Comparison of ENCODE assay signal across 11 cellular contexts in the genomic region with DNA sequence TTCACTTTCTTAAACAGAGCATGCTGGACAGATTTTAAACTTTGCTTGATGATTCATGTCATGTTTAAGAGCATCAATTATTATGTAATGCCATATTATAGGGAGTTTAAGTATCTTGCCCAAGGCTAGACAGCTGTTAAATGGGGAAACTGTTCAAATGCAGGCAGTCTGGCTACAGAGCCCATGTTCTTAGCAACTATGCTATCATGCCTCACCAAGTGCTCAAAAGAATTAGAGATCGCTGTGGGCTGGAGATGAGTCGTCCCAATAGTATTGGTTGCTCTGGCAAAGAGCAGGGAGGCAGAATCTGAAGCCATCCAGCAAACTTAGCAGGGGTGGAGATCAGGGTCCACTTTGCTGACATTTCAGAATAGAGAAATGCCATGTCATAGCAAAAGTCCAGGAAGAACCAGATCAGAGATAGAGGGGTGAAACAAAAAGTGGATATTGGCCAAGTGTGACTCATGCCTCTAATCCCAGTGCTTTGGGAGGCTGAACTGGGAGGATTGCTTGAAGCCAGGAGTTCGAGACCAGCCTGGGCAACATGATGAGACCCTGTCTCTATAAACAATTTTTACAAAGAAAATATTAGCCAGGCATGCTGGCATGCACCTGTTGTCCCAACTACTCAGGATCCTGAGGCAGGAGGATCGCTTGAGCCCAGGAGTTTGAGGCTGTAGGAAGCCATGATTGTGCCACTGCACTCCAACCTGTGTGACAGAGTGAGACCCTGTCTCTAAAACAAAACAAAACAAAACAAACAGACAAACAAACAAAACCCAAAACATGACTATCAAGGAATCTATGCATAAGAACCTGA. TPM values are rescaled to one million over a fixed set of nuclear protein-coding genes. Genes with fewer than 3 reads are reported as not detected.
A peak's percentile ranks its signal among the peaks of the same experiment; 100 is the strongest.
DNase-seq lines count a peak whose midpoint lies in the region; ATAC-seq and TF ChIP-seq lines count a peak whose summit lies in the region.
"Had no signal": no experiment of that assay in that cellular context is flagged by ENCODE, and none has a peak within 500 bp of the region (broad histone marks: within the 10 kb centered on the region; RNA-seq: fewer than 3 reads in every experiment).

No MANE protein-coding gene starts in this region.

- H3K36me3 ChIP-seq in smooth muscle cell (ENCODE audit: low read depth) = no peaks in the 10 kb centered on the region

- H3K4me3 ChIP-seq in foreskin fibroblast (ENCODE audit: low read depth in 1 of 2, low read length in 2 of 2) (no peak overlapping the region), smooth muscle cell (no peak overlapping the region)

- H3F3A ChIP-seq in smooth muscle cell (ENCODE audit: low read depth) = peaks cover 20% of the 10 kb centered on the region

- H3K9me3 ChIP-seq in smooth muscle cell (replicated peaks; ENCODE audit: low read depth) = no peaks in the 10 kb centered on the region

- H2AFZ ChIP-seq in smooth muscle cell (ENCODE audit: low read depth) = no peak overlapping the region

- no peak for ATAC-seq in HG03521 (IDR thresholded peaks at IDR 0.05; ENCODE audit: unreplicated experiment)
- ATAC-seq: activated T-cell treated with anti-CD3 and anti-CD28 coated beads, Interleukin-2, amount 50 U/mL, for 72 hours had no signal

- no peak overlapping the region for H3K9ac ChIP-seq in smooth muscle cell (ENCODE audit: low read depth)

- no peaks in the 10 kb centered on the region for H3K27me3 ChIP-seq in smooth muscle cell (ENCODE audit: low read depth)

- H4K20me1 ChIP-seq in smooth muscle cell (ENCODE audit: low read depth) = no peaks in the 10 kb centered on the region

- intact Hi-C loops in cardiac septum (cut with DNase I) = no loop called here

- peaks cover 12% of the 10 kb centered on the region for H3K4me1 ChIP-seq in smooth muscle cell (ENCODE audit: low read depth)

- no peak overlapping the region for H3K4me2 ChIP-seq in smooth muscle cell

- 27% methylated on average over 4 of the region's 4 CpGs for WGBS in smooth muscle cell (ENCODE audit: low lambda C conversion rate)

- no peaks in the 10 kb centered on the region for H3K79me2 ChIP-seq in smooth muscle cell (ENCODE audit: low read depth)

- H3K27ac ChIP-seq in smooth muscle cell (ENCODE audit: low read depth) = peak overlapping the region; percentile 83
- H3K27ac ChIP-seq: 22Rv1 had no signal

- TF ChIP-seq CTCF in foreskin fibroblast (IDR thresholded peaks at IDR 0.05; ENCODE audit: low read depth, low read length) (no peak), smooth muscle cell (IDR thresholded peaks at IDR 0.05; ENCODE audit: borderline replicate concordance, insufficient read depth, poor library complexity, severe bottlenecking) (no peak)

- peak; percentile 48 for DNase-seq in DMS53 (lab: John Stamatoyannopoulos, UW)
- no peak for DNase-seq in DMS53 treated with DMSO at 0.1 percent for 48 hours (lab: John Stamatoyannopoulos, UW; ENCODE audit: unreplicated experiment)
- DNase-seq in SW 1271 (lab: John Stamatoyannopoulos, UW) = peak; percentile 92 to 99
- peak; percentile 41 to 86 for DNase-seq in foreskin fibroblast
- DNase-seq in smooth muscle cell (lab: John Stamatoyannopoulos, UW; ENCODE audit: unreplicated experiment) = peak; percentile 8
- DNase-seq in cardiac septum (ENCODE audit: low spot score) = no peak
- no peak for DNase-seq in COR-L47 (lab: John Stamatoyannopoulos, UW)
- DNase-seq: activated T-cell treated with anti-CD3 and anti-CD28 coated beads, Interleukin-2, amount 50 U/mL, for 72 hours; NK-92 treated with Interleukin-12 subunit alpha and Interleukin-12 subunit beta, amount 100 ng/mL, for 24 hours had no signal

RNA-seq across cellular contexts. Expression of a gene that starts 57.8 kb away (rescaled TPM):
- 621 and 648 TPM in 2 replicates for total RNA-seq in smooth muscle cell
- polyA plus RNA-seq in smooth muscle cell = 878 and 879 TPM in 2 replicates
- total RNA-seq in cardiac septum = 46.6 TPM

Comparison
In these comparisons a context has a peak if more than half of its experiments do, and no peak if none do; other contexts are left out.
1. DNase-seq: peak in DMS53 (single experiment), SW 1271 (2 of 2), foreskin fibroblast (2 of 2) and smooth muscle cell (single experiment); none in DMS53 treated with DMSO at 0.1 percent for 48 hours (single experiment), cardiac septum (single experiment) and COR-L47 (single experiment).
2. RNA of a gene that starts 57.8 kb away (total RNA-seq): 621 to 648 TPM in smooth muscle cell; 46.6 TPM in cardiac septum (single experiment); every median in the first group is over 10 times any median in the second.